13 cellular contexts compared by ENCODE assay signal in the genomic region with DNA sequence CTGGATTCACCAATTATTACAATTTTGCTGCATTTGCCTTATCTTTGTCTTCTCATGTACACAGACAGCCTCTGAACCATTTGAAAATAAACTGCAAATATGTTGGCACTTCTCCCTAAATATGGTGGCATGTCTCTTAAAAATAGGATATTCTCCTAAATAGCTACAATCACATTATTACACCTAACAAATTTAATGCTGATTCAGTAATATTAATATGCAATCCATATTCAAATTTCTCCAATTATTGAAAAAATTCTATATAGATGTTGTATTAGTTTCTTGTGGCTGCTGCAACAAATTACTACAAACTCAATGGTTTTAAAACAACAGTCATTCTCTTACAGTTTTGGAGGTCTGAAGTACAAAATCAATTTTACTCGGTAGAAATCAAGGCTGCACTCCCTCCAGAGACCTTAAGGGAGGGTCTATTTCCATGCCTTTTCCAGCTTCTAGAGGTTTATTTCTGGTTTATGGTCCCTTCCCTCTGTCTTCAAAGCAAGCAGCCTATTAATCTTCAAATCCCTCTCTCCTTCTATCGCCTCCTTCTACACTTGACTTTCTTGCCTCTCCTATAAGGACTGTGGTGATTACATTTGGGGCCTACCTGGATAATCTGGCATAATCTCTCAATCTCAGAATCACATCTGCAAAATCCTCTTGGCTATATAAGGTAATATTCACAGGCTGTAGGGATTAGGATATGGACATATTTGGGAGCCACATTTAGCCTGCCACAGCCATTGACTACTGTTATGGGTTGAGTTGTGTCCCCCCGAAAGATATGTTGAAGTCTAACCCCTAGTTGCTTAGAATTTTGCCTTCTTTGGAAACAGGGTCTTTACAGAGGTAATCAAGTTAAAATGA. TPM values are rescaled to one million over a fixed set of nuclear protein-coding genes. Genes with fewer than 3 reads are reported as not detected.
DNase-seq lines count a peak whose midpoint lies in the region; ATAC-seq, FAIRE-seq and TF ChIP-seq lines count a peak whose summit lies in the region.
"Had no signal": no experiment of that assay in that cellular context is flagged by ENCODE, and none has a peak within 500 bp of the region (broad histone marks: within the 10 kb centered on the region; RNA-seq: fewer than 3 reads in every experiment).

No MANE protein-coding gene starts in this region.

- ATAC-seq in GM18517 (IDR thresholded peaks at IDR 0.05; ENCODE audit: unreplicated experiment), result no peak
- ATAC-seq: activated T-cell treated with anti-CD3 and anti-CD28 coated beads, Interleukin-2, amount 50 U/mL, for 4 hours had no signal

- no peak overlapping the region for H2AFZ ChIP-seq in keratinocyte (ENCODE audit: control insufficient read depth, low read length)

- dilution Hi-C loops in keratinocyte (cut with MboI; ENCODE audit: extremely low pct_ligation_motif_present, low sequenced_read_pairs), result no loop called here

- no peaks in the 10 kb centered on the region for H3K27me3 ChIP-seq in keratinocyte (ENCODE audit: control insufficient read depth, extremely low read depth, insufficient read depth, low read length)

- TF ChIP-seq CTCF in HFFc6 (IDR thresholded peaks at IDR 0.05) (no peak), keratinocyte (optimal IDR thresholded peaks at IDR 0.05 in 1 of 3, IDR thresholded peaks at IDR 0.05 in 1 of 3, conservative IDR thresholded peaks at IDR 0.05 in 1 of 3; ENCODE audit: extremely low read depth in 1 of 3, insufficient read depth in 2 of 3, low read length in 3 of 3) (no peak)

- DNase-seq in CD1c-positive myeloid dendritic cell (ENCODE audit: extremely low spot score) (peak; percentile 1), HFFc6 (no peak), keratinocyte (ENCODE audit: low read depth, low spot score) (no peak), cerebellar nuclear complex (lab: John Stamatoyannopoulos, UW) (no peak), NCI-H2227 treated with DMSO at 0.1 percent for 48 hours (lab: John Stamatoyannopoulos, UW) (no peak), NOMO-1 treated with DMSO at 0.1 percent for 48 hours (lab: John Stamatoyannopoulos, UW; ENCODE audit: unreplicated experiment) (no peak)
- DNase-seq: activated T-cell treated with anti-CD3 and anti-CD28 coated beads, Interleukin-2, amount 50 U/mL, for 4 hours; NCI-H526; T-helper 9 cell had no signal

- no peaks in the 10 kb centered on the region for H3K9me3 ChIP-seq in keratinocyte (ENCODE audit: control insufficient read depth, low read depth, low read length)

- peak overlapping the region; percentile 92 for H3K4me2 ChIP-seq in keratinocyte (ENCODE audit: control insufficient read depth, extremely low read depth, insufficient read depth, low read depth, low read length)

- no peak overlapping the region for H3K4me3 Mint-ChIP-seq in HFFc6
- H3K4me3 Mint-ChIP-seq in T-helper 1 cell treated with Interleukin-12 subunit alpha and Interleukin-12 subunit beta and Interleukin-4 antibody, amounts not matched to agents 30 μg/mL and 1 μg/mL, for 36 hours, result peak overlapping the region; percentile 71

- no peaks in the 10 kb centered on the region for H3K9me3 Mint-ChIP-seq in HFFc6
- H3K9me3 Mint-ChIP-seq in T-helper 1 cell treated with Interleukin-12 subunit alpha and Interleukin-12 subunit beta and Interleukin-4 antibody, amounts not matched to agents 30 μg/mL and 1 μg/mL, for 36 hours, result no peaks in the 10 kb centered on the region
- H3K9me3 Mint-ChIP-seq: activated T-cell treated with anti-CD3 and anti-CD28 coated beads, Interleukin-2, amount 50 U/mL, for 4 hours had no signal

- peaks cover 4% of the 10 kb centered on the region for H4K20me1 ChIP-seq in keratinocyte (ENCODE audit: control insufficient read depth, extremely low read depth, insufficient read depth, low read length)

- peak overlapping the region; percentile 21 for H3K27ac Mint-ChIP-seq in HFFc6
- peak overlapping the region; percentile 7 for H3K27ac Mint-ChIP-seq in T-helper 1 cell treated with Interleukin-12 subunit alpha and Interleukin-12 subunit beta and Interleukin-4 antibody, amounts not matched to agents 30 μg/mL and 1 μg/mL, for 36 hours

- H3K27me3 Mint-ChIP-seq in HFFc6 (ENCODE audit: insufficient read depth), result peaks cover 4% of the 10 kb centered on the region; the same call in 1 of the 2 replicates
- no peaks in the 10 kb centered on the region for H3K27me3 Mint-ChIP-seq in T-helper 1 cell treated with Interleukin-12 subunit alpha and Interleukin-12 subunit beta and Interleukin-4 antibody, amounts not matched to agents 30 μg/mL and 1 μg/mL, for 36 hours (ENCODE audit: low read depth)

- H3K4me1 ChIP-seq in keratinocyte (ENCODE audit: control insufficient read depth, extremely low read depth, insufficient read depth, low read length), result peaks cover 38% of the 10 kb centered on the region

- peaks cover 52% of the 10 kb centered on the region for H3K79me2 ChIP-seq in keratinocyte (ENCODE audit: control insufficient read depth, insufficient read depth, low read length)

- H3K4me3 ChIP-seq in keratinocyte (ENCODE audit: control insufficient read depth in 2 of 3, extremely low read depth in 1 of 3, insufficient read depth in 2 of 3, low read depth in 1 of 3, low read length in 3 of 3), result no peak overlapping the region
- H3K4me3 ChIP-seq: lung had no signal

- H3K27ac ChIP-seq in keratinocyte (ENCODE audit: control insufficient read depth, insufficient read depth, low read length), result no peak overlapping the region

- H3K9ac ChIP-seq in keratinocyte (ENCODE audit: control insufficient read depth, extremely low read depth, insufficient read depth, low read length), result no peak overlapping the region

- H3K4me1 Mint-ChIP-seq in HFFc6 (ENCODE audit: low read depth), result peaks cover 62% of the 10 kb centered on the region
- H3K4me1 Mint-ChIP-seq in T-helper 1 cell treated with Interleukin-12 subunit alpha and Interleukin-12 subunit beta and Interleukin-4 antibody, amounts not matched to agents 30 μg/mL and 1 μg/mL, for 36 hours (ENCODE audit: low read depth), result peaks cover 51% of the 10 kb centered on the region

- peaks cover 2% of the 10 kb centered on the region for H3K9me1 ChIP-seq in keratinocyte (ENCODE audit: control insufficient read depth, extremely low read depth, insufficient read depth, low read length)

- H3K36me3 ChIP-seq in keratinocyte (ENCODE audit: control insufficient read depth in 2 of 2, extremely low read depth in 1 of 2, insufficient read depth in 2 of 2, low read length in 2 of 2), result peaks cover 0 to 1% of the 10 kb centered on the region in 2 experiments

- no peak for FAIRE-seq in keratinocyte (lab: Jason Lieb, UNC)
- FAIRE-seq: colon had no signal

- peaks cover 24% of the 10 kb centered on the region for H3K36me3 Mint-ChIP-seq in HFFc6 (ENCODE audit: low read depth)
- H3K36me3 Mint-ChIP-seq in T-helper 1 cell treated with Interleukin-12 subunit alpha and Interleukin-12 subunit beta and Interleukin-4 antibody, amounts not matched to agents 30 μg/mL and 1 μg/mL, for 36 hours (ENCODE audit: low read depth), result peaks cover 31% of the 10 kb centered on the region

RNA-seq across cellular contexts. Expression of gene BOLA1, which starts 52.5 kb away (rescaled TPM):
- total RNA-seq in HFFc6 (2021; fragmentation: NEBNext Ultra II Directional; extraction: Animal tissue kit (Norgen Biotek cat#: 25700)), result 1 to 10 TPM; 5.3 to 8.9 (median 6.7) TPM
- polyA plus RNA-seq in keratinocyte, result 9.5 to 15.4 TPM (median 13.8 TPM) in 3 replicates
- 8.4 TPM for polyA plus RNA-seq in keratinocyte (2011; ENCODE audit: low read depth)
- 8.7 and 15.9 TPM in 2 replicates for polyA plus RNA-seq in keratinocyte (2011; cell fraction: cytosol; rRNA removed)
- 10.7 and 13.0 TPM in 2 replicates for polyA plus RNA-seq in keratinocyte (2011; cell fraction: nucleus; rRNA removed)
- 9.5 and 17.6 TPM in 2 replicates for polyA plus RNA-seq in keratinocyte (2012; ENCODE audit: low replicate concordance)
- 1.9 to 2.2 TPM in 2 of 3 replicates, not detected in the other for polyA minus RNA-seq in keratinocyte
- polyA minus RNA-seq in keratinocyte (2011; cell fraction: cytosol; rRNA and poly(A)+ RNA removed), result 5.0 TPM
- 2.6 and 3.3 TPM in 2 replicates for polyA minus RNA-seq in keratinocyte (2011; cell fraction: nucleus; rRNA and poly(A)+ RNA removed)
